21 cellular contexts compared by ENCODE assay signal in the genomic region with DNA sequence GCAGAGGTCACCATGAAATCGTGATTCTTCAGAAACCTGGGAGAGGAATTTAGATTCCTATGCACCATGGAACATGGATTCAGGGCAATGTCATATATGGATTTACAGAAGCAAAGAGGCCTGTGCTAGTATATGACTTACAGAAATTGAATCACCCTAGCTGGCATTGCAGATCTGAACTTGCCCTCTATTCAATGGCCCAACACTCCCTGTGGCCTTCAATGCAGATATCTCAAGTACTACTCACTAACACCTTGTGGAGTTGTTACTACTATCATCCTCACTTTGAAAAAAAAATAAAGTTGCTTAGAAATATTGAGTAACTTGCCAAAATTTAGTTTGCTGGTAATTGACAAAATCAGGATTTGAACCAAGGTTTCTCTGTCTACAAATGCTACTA.
"Had no signal": no experiment of that assay in that cellular context is flagged by ENCODE, and none has a peak within 500 bp of the region (broad histone marks: within the 10 kb centered on the region; RNA-seq: fewer than 3 reads in every experiment).

No MANE protein-coding gene starts in this region.

- H3K4me1 ChIP-seq: colonic mucosa, esophagus muscularis mucosa, gastroesophageal sphincter, heart left ventricle, left lung, lower lobe of right lung had no signal

- ATAC-seq: effector memory CD8-positive, alpha-beta T cell; gastroesophageal sphincter; heart left ventricle; left cardiac atrium; left lung; left ventricle myocardium superior; lower lobe of right lung had no signal

- H3K4me3 ChIP-seq: colonic mucosa, esophagus muscularis mucosa, gastroesophageal sphincter, heart left ventricle, hepatocyte, left lung, lower lobe of right lung had no signal

- H3K27me3 ChIP-seq: colonic mucosa, esophagus muscularis mucosa, gastroesophageal sphincter, heart left ventricle, hepatocyte, left lung had no signal

- FAIRE-seq: endometrium, frontal cortex had no signal

- H3K9me3 ChIP-seq: colonic mucosa, left lung, lower lobe of right lung had no signal

- H3K27ac ChIP-seq: colonic mucosa, esophagus muscularis mucosa, gastroesophageal sphincter, heart left ventricle, hepatocyte, left lung, lower lobe of right lung had no signal

- H3K36me3 ChIP-seq: colonic mucosa, esophagus muscularis mucosa, gastroesophageal sphincter, heart left ventricle, left lung, lower lobe of right lung had no signal

- DNase-seq: cerebellar nuclear complex; colonic mucosa; cortex of kidney; effector CD8-positive, alpha-beta T cell; effector memory CD8-positive, alpha-beta T cell; endodermal cell; heart left ventricle; hypothalamus; immature natural killer cell; islet precursor cell; left cardiac atrium; left lung; left ventricle myocardium superior; lower lobe of right lung; mesendoderm; midbrain had no signal
